10 cellular contexts compared by ENCODE assay signal in genomic region chr1:168180148-168180524, GRCh38. TPM values are rescaled to one million over a fixed set of nuclear protein-coding genes. Genes with fewer than 3 reads are reported as not detected.
DNase-seq lines count a peak whose midpoint lies in the region; ATAC-seq and TF ChIP-seq lines count a peak whose summit lies in the region.
"Had no signal": no experiment of that assay in that cellular context is flagged by ENCODE, and none has a peak within 500 bp of the region (broad histone marks: within the 10 kb centered on the region; RNA-seq: fewer than 3 reads in every experiment).

No MANE protein-coding gene starts in this region.

- no peak for TF ChIP-seq POLR2A in stomach (IDR thresholded peaks at IDR 0.05)

- H3K4me3 ChIP-seq in RWPE2 (ENCODE audit: severe bottlenecking) (peak overlapping the region; percentile 65), iPS-11a (ENCODE audit: low read depth, low read length) (peak overlapping the region; percentile 88), stomach (peak overlapping the region; percentile 63 to 85 (median 71))

- H3K36me3 ChIP-seq in RWPE2 (ENCODE audit: low read depth) (peaks cover 20% of the 10 kb centered on the region), stomach (peaks cover 0 to 6% (median 0%) of the 10 kb centered on the region in 4 donors)

- ATAC-seq in RWPE2 (ENCODE audit: low read depth) (no peak), GM19397 (IDR thresholded peaks at IDR 0.05; ENCODE audit: unreplicated experiment) (no peak)

- H3K27ac ChIP-seq in RWPE2 (ENCODE audit: poor library complexity, severe bottlenecking) (peak overlapping the region; percentile 69), stomach (peak overlapping the region in 4 of 5 donors; percentile 92 to 98 (median 95))

- peaks cover 28% of the 10 kb centered on the region for H3K4me1 ChIP-seq in RWPE2 (ENCODE audit: insufficient read depth, poor library complexity, severe bottlenecking)
- peaks cover 9 to 32% (median 14%) of the 10 kb centered on the region in 4 donors for H3K4me1 ChIP-seq in stomach

- H3K27me3 ChIP-seq in RWPE2 (ENCODE audit: insufficient read depth, poor library complexity, severe bottlenecking), result no peaks in the 10 kb centered on the region
- H3K27me3 ChIP-seq in stomach, result no peaks in the 10 kb centered on the region

- no peak for TF ChIP-seq EP300 in stomach (IDR thresholded peaks at IDR 0.05)

- intact Hi-C loops in stomach (cut with DNase I; ENCODE audit: low total_unique reads), result no loop called here

- TF ChIP-seq CTCF in RWPE2 (IDR thresholded peaks at IDR 0.05; ENCODE audit: poor library complexity, severe bottlenecking) (no peak), stomach (IDR thresholded peaks at IDR 0.05) (no peak)

- 31 to 55% (median 38%) methylated on average over 2 of the region's 2 CpGs for WGBS in stomach, 5 donors

- H3K9me3 ChIP-seq in RWPE2 (ENCODE audit: severe bottlenecking) (no peaks in the 10 kb centered on the region), stomach (no peaks in the 10 kb centered on the region)

- DNase-seq in DMS 273 (lab: John Stamatoyannopoulos, UW; ENCODE audit: unreplicated experiment) (peak; percentile 47), DMS 273 treated with DMSO at 0.1 percent for 48 hours (lab: John Stamatoyannopoulos, UW) (no peak), RWPE2 (ENCODE audit: low spot score) (no peak), stomach (no peak), NCI-H2196 (lab: John Stamatoyannopoulos, UW; ENCODE audit: unreplicated experiment) (no peak), NCI-H510A (lab: John Stamatoyannopoulos, UW) (no peak)
- DNase-seq: 8988T; activated naive CD8-positive, alpha-beta T cell treated with anti-CD3 and anti-CD28 coated beads, Interleukin-2, amount 10 ng/mL, durations not matched to agents 7 days and 5 days had no signal

RNA-seq across cellular contexts. Expression of gene TIPRL, which starts 1.4 kb away (rescaled TPM):
- total RNA-seq in stomach, result 100 to 1,000 TPM in 1 of 5 donors, 10 to 100 TPM in 4; 12.0 to 229 (median 37.5) TPM
- polyA plus RNA-seq in stomach, result 10 to 100 TPM; 10.8 to 15.0 (median 13.9) TPM

RNA-seq across cellular contexts. Expression of gene GPR161, which starts 43.4 kb away (rescaled TPM):
- 1 to 10 TPM; 3.1 to 8.1 (median 5.8) TPM for total RNA-seq in stomach
- polyA plus RNA-seq in stomach, result 1 to 10 TPM; 1.1 to 2.9 (median 2.6) TPM

RNA-seq across cellular contexts. Expression of gene SFT2D2, which starts 45.7 kb away (rescaled TPM):
- total RNA-seq in stomach, result 10 to 100 TPM in 4 of 5 donors, 1 to 10 TPM in 1; 8.8 to 61.3 (median 43.7) TPM
- polyA plus RNA-seq in stomach, result 1 to 10 TPM; 1.4 to 4.0 (median 2.4) TPM
